In genomic region chr1:19882111-19883071, GRCh38 we compare ENCODE assay signal across 8 cellular contexts. TPM values are rescaled to one million over a fixed set of nuclear protein-coding genes. Genes with fewer than 3 reads are reported as not detected.
A peak's percentile ranks its signal among the peaks of the same experiment; 100 is the strongest.
DNase-seq lines count a peak whose midpoint lies in the region; ATAC-seq, FAIRE-seq and TF ChIP-seq lines count a peak whose summit lies in the region.

A gene with protein sequence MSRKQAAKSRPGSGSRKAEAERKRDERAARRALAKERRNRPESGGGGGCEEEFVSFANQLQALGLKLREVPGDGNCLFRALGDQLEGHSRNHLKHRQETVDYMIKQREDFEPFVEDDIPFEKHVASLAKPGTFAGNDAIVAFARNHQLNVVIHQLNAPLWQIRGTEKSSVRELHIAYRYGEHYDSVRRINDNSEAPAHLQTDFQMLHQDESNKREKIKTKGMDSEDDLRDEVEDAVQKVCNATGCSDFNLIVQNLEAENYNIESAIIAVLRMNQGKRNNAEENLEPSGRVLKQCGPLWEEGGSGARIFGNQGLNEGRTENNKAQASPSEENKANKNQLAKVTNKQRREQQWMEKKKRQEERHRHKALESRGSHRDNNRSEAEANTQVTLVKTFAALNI (plus strand): TSS chr1:19882395. CDS start chr1:19882514, 119 bp downstream.

- peak; percentile 93 for DNase-seq in DMS 273 treated with DMSO at 0.1 percent for 48 hours (lab: John Stamatoyannopoulos, UW)
- DNase-seq in HuH-7 (ENCODE audit: low spot score) = peak; percentile 90
- DNase-seq in activated CD8-positive, alpha-beta memory T cell treated with anti-CD3 and anti-CD28 coated beads, Interleukin-2, amount 50 U/mL, for 48 hours = peak; percentile 93
- peak; percentile 98 for DNase-seq in endothelial cell of umbilical vein (ENCODE audit: low read depth, low spot score)
- DNase-seq in middle frontal gyrus (ENCODE audit: extremely low spot score, low spot score) = peak; percentile 99
- peak; percentile 87 to 92 for DNase-seq in stimulated activated CD8-positive, alpha-beta memory T cell treated with anti-CD3 and anti-CD28 coated beads, Interleukin-2, amount 100 ng/mL, for 48 hours (ENCODE audit: low read depth in 2 of 2)

- H3K36me3 ChIP-seq in OCI-LY1 (ENCODE audit: insufficient read depth, low read length) (peaks cover 3% of the 10 kb centered on the region), endothelial cell of umbilical vein (ENCODE audit: control insufficient read depth in 2 of 2, extremely low read depth in 1 of 2, insufficient read depth in 2 of 2, low read length in 2 of 2) (no peaks in the 10 kb centered on the region)

- FAIRE-seq in endothelial cell of umbilical vein (lab: Jason Lieb, UNC) = peak; percentile 99

- H3K9me3 ChIP-seq in OCI-LY1 (ENCODE audit: low read length) (no peaks in the 10 kb centered on the region), endothelial cell of umbilical vein (replicated peaks; ENCODE audit: control insufficient read depth, insufficient read depth, low read length) (no peaks in the 10 kb centered on the region)

- H3K9me1 ChIP-seq in endothelial cell of umbilical vein (replicated peaks; ENCODE audit: control insufficient read depth, extremely low read depth, insufficient read depth, low read length) = no peaks in the 10 kb centered on the region

- H3F3A ChIP-seq in OCI-LY1 (ENCODE audit: insufficient read depth, low read length) = no peaks in the 10 kb centered on the region

- H2AFZ ChIP-seq in OCI-LY1 (ENCODE audit: low read length) = peak within 1 kb of the TSS; percentile 54
- H2AFZ ChIP-seq in endothelial cell of umbilical vein (ENCODE audit: low read depth, low read length) = peak within 1 kb of the TSS; percentile 94

- intact Hi-C loops in endothelial cell of umbilical vein (cut with micrococcal nuclease) = loop anchor here (1.0 to 10.0 kb wide), 8 partner anchors 26 to 612 kb away; partner anchors contain the start of gene HTR6

- H3K9ac ChIP-seq in OCI-LY1 (ENCODE audit: low read length) (peak within 1 kb of the TSS; percentile 88), endothelial cell of umbilical vein (replicated peaks; ENCODE audit: extremely low read depth, insufficient read depth, low read length) (peak within 1 kb of the TSS; percentile 95)

- no TSS peak for BruUV-seq in endothelial cell of umbilical vein (replicated peaks; lab: Mats Ljungman, UMichigan)

- H3K4me3 ChIP-seq in OCI-LY1 (ENCODE audit: low read depth, low read length, poor library complexity, severe bottlenecking) (peak within 1 kb of the TSS; percentile 80), endothelial cell of umbilical vein (replicated peaks in 1 of 3; ENCODE audit: insufficient read depth in 1 of 3, low read depth in 1 of 3, low read length in 3 of 3) (peak within 1 kb of the TSS; percentile 71 to 97 (median 94))

- peaks cover 31% of the 10 kb centered on the region for H3K79me2 ChIP-seq in OCI-LY1 (ENCODE audit: insufficient read depth, low read length)
- peaks cover 42% of the 10 kb centered on the region for H3K79me2 ChIP-seq in endothelial cell of umbilical vein (ENCODE audit: control insufficient read depth, insufficient read depth, low read length)

- peak within 1 kb of the TSS; percentile 82 for H3K4me2 ChIP-seq in OCI-LY1 (ENCODE audit: low read length)
- peak within 1 kb of the TSS; percentile 99 for H3K4me2 ChIP-seq in endothelial cell of umbilical vein (ENCODE audit: insufficient read depth, low read length)

- peaks cover 3% of the 10 kb centered on the region; the same call in 1 of the 2 replicates for H3K27me3 ChIP-seq in OCI-LY1 (ENCODE audit: insufficient read depth, low read length)
- peaks cover 0 to 2% of the 10 kb centered on the region in 2 experiments for H3K27me3 ChIP-seq in endothelial cell of umbilical vein (ENCODE audit: control insufficient read depth in 2 of 2, insufficient read depth in 2 of 2, low read length in 2 of 2)

- dilution Hi-C loops in endothelial cell of umbilical vein (cut with MboI; ENCODE audit: extremely low pct_ligation_motif_present, low sequenced_read_pairs) = no loop called here

- ATAC-seq in GM21515 (IDR thresholded peaks at IDR 0.05; ENCODE audit: unreplicated experiment) = peak; percentile 90

- CTCF ChIA-PET in endothelial cell of umbilical vein (lab: Charles Lee) = interaction anchor here (0.6 to 2.7 kb wide), 35 partner anchors 8 to 611 kb away, joined by 3 to 19 read pairs (median 4); no protein-coding TSS in a partner anchor

- H3K4me1 ChIP-seq in OCI-LY1 (ENCODE audit: insufficient read depth, low read length, severe bottlenecking) (peaks cover 22% of the 10 kb centered on the region), endothelial cell of umbilical vein (ENCODE audit: control insufficient read depth, extremely low read depth, insufficient read depth, low read length) (peaks cover 15% of the 10 kb centered on the region)

- H3K27ac ChIP-seq in OCI-LY1 (ENCODE audit: low read depth, low read length, poor library complexity, severe bottlenecking) (no peak within 1 kb of the TSS), endothelial cell of umbilical vein (ENCODE audit: insufficient read depth, low read depth, low read length) (peak within 1 kb of the TSS; percentile 84)

- no peaks in the 10 kb centered on the region for H4K20me1 ChIP-seq in OCI-LY1 (ENCODE audit: insufficient read depth, low read length)
- H4K20me1 ChIP-seq in endothelial cell of umbilical vein (replicated peaks; ENCODE audit: control insufficient read depth, extremely low read depth, insufficient read depth, low read length) = peaks cover 5% of the 10 kb centered on the region

- peak; percentile 91 for TF ChIP-seq CTCF in OCI-LY1 (IDR thresholded peaks at IDR 0.05; ENCODE audit: low read length)
- peak; percentile 87 to 98 for TF ChIP-seq CTCF in endothelial cell of umbilical vein (IDR thresholded peaks at IDR 0.05; ENCODE audit: extremely low read depth in 1 of 2, insufficient read depth in 1 of 2, low read depth in 1 of 2, low read length in 2 of 2)

- POLR2A ChIA-PET in endothelial cell of umbilical vein (lab: Charles Lee) = interaction anchor here (0.6 to 1.2 kb wide), 6 partner anchors 8 to 397 kb away, joined by 3 to 5 read pairs (median 4); partner anchors contain the start of gene CAPZB

- TF ChIP-seq POLR2A in endothelial cell of umbilical vein (IDR thresholded peaks at IDR 0.05; ENCODE audit: low read depth, low read length) = peak; percentile 70

- H3K9me2 ChIP-seq in OCI-LY1 (ENCODE audit: low read depth, low read length) = no peaks in the 10 kb centered on the region

TF ChIP-seq in endothelial cell of umbilical vein, 7 proteins besides CTCF, POLR2A, EP300 and RAD21:
- peak; percentile 85 for TF ChIP-seq POLR2AphosphoS5 (IDR thresholded peaks at IDR 0.05; ENCODE audit: insufficient read depth, low read depth, low read length)
- no peak for TF ChIP-seq MYC (IDR thresholded peaks at IDR 0.05; ENCODE audit: low read depth, low read length)
- no peak for TF ChIP-seq FOS (IDR thresholded peaks at IDR 0.05; ENCODE audit: borderline replicate concordance, insufficient read depth, low read length)
- TF ChIP-seq, protein P1, sequence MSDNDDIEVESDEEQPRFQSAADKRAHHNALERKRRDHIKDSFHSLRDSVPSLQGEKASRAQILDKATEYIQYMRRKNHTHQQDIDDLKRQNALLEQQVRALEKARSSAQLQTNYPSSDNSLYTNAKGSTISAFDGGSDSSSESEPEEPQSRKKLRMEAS (IDR thresholded peaks at IDR 0.05; ENCODE audit: insufficient read depth, insufficient read length) = peak; percentile 94

RNA-seq across cellular contexts. Expression of the gene that starts here (rescaled TPM):
- total RNA-seq in endothelial cell of umbilical vein = 8.1 and 10.6 TPM in 2 replicates
- polyA plus RNA-seq in endothelial cell of umbilical vein = 3.0 and 3.1 TPM in 2 replicates
- 2.0 and 2.3 TPM in 2 replicates for polyA plus RNA-seq in endothelial cell of umbilical vein (2011; cell fraction: cytosol; rRNA removed)
- polyA plus RNA-seq in endothelial cell of umbilical vein (2011; cell fraction: nucleus; rRNA removed) = 11.6 and 12.2 TPM in 2 replicates
- 4.0 and 5.2 TPM in 2 replicates for polyA plus RNA-seq in endothelial cell of umbilical vein (2012)
- 5.9 and 9.8 TPM in 2 replicates for polyA minus RNA-seq in endothelial cell of umbilical vein
- 3.3 TPM for polyA minus RNA-seq in endothelial cell of umbilical vein (2011; cell fraction: cytosol; rRNA and poly(A)+ RNA removed)
- polyA minus RNA-seq in endothelial cell of umbilical vein (2011; cell fraction: nucleus; rRNA and poly(A)+ RNA removed) = 8.6 and 16.9 TPM in 2 replicates
